Comparison of ENCODE assay signal across 1 cellular context in genomic region chr1:167706931-167707877, GRCh38.
TF ChIP-seq lines count a peak whose summit lies in the region.

No MANE protein-coding gene starts in this region.

TF ChIP-seq in GM23338, 12 proteins besides CTCF, POLR2A, EP300 and RAD21 (continued from another document):
- TF ChIP-seq, protein P1, sequence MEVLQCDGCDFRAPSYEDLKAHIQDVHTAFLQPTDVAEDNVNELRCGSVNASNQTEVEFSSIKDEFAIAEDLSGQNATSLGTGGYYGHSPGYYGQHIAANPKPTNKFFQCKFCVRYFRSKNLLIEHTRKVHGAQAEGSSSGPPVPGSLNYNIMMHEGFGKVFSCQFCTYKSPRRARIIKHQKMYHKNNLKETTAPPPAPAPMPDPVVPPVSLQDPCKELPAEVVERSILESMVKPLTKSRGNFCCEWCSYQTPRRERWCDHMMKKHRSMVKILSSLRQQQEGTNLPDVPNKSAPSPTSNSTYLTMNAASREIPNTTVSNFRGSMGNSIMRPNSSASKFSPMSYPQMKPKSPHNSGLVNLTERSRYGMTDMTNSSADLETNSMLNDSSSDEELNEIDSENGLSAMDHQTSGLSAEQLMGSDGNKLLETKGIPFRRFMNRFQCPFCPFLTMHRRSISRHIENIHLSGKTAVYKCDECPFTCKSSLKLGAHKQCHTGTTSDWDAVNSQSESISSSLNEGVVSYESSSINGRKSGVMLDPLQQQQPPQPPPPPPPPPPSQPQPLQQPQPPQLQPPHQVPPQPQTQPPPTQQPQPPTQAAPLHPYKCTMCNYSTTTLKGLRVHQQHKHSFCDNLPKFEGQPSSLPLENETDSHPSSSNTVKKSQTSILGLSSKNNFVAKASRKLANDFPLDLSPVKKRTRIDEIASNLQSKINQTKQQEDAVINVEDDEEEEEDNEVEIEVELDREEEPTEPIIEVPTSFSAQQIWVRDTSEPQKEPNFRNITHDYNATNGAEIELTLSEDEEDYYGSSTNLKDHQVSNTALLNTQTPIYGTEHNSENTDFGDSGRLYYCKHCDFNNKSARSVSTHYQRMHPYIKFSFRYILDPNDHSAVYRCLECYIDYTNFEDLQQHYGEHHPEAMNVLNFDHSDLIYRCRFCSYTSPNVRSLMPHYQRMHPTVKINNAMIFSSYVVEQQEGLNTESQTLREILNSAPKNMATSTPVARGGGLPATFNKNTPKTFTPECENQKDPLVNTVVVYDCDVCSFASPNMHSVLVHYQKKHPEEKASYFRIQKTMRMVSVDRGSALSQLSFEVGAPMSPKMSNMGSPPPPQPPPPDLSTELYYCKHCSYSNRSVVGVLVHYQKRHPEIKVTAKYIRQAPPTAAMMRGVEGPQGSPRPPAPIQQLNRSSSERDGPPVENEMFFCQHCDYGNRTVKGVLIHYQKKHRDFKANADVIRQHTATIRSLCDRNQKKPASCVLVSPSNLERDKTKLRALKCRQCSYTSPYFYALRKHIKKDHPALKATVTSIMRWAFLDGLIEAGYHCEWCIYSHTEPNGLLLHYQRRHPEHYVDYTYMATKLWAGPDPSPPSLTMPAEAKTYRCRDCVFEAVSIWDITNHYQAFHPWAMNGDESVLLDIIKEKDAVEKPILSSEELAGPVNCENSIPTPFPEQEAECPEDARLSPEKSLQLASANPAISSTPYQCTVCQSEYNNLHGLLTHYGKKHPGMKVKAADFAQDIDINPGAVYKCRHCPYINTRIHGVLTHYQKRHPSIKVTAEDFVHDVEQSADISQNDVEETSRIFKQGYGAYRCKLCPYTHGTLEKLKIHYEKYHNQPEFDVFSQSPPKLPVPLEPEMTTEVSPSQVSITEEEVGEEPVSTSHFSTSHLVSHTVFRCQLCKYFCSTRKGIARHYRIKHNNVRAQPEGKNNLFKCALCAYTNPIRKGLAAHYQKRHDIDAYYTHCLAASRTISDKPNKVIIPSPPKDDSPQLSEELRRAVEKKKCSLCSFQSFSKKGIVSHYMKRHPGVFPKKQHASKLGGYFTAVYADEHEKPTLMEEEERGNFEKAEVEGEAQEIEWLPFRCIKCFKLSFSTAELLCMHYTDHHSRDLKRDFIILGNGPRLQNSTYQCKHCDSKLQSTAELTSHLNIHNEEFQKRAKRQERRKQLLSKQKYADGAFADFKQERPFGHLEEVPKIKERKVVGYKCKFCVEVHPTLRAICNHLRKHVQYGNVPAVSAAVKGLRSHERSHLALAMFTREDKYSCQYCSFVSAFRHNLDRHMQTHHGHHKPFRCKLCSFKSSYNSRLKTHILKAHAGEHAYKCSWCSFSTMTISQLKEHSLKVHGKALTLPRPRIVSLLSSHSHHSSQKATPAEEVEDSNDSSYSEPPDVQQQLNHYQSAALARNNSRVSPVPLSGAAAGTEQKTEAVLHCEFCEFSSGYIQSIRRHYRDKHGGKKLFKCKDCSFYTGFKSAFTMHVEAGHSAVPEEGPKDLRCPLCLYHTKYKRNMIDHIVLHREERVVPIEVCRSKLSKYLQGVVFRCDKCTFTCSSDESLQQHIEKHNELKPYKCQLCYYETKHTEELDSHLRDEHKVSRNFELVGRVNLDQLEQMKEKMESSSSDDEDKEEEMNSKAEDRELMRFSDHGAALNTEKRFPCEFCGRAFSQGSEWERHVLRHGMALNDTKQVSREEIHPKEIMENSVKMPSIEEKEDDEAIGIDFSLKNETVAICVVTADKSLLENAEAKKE (CRISPR knock-in tag; IDR thresholded peaks at IDR 0.05) = no peak
- TF ChIP-seq, protein P2, sequence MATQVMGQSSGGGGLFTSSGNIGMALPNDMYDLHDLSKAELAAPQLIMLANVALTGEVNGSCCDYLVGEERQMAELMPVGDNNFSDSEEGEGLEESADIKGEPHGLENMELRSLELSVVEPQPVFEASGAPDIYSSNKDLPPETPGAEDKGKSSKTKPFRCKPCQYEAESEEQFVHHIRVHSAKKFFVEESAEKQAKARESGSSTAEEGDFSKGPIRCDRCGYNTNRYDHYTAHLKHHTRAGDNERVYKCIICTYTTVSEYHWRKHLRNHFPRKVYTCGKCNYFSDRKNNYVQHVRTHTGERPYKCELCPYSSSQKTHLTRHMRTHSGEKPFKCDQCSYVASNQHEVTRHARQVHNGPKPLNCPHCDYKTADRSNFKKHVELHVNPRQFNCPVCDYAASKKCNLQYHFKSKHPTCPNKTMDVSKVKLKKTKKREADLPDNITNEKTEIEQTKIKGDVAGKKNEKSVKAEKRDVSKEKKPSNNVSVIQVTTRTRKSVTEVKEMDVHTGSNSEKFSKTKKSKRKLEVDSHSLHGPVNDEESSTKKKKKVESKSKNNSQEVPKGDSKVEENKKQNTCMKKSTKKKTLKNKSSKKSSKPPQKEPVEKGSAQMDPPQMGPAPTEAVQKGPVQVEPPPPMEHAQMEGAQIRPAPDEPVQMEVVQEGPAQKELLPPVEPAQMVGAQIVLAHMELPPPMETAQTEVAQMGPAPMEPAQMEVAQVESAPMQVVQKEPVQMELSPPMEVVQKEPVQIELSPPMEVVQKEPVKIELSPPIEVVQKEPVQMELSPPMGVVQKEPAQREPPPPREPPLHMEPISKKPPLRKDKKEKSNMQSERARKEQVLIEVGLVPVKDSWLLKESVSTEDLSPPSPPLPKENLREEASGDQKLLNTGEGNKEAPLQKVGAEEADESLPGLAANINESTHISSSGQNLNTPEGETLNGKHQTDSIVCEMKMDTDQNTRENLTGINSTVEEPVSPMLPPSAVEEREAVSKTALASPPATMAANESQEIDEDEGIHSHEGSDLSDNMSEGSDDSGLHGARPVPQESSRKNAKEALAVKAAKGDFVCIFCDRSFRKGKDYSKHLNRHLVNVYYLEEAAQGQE (IDR thresholded peaks at IDR 0.05; ENCODE audit: unreplicated experiment) = no peak
- TF ChIP-seq JUNB (IDR thresholded peaks at IDR 0.05; ENCODE audit: unreplicated experiment) (no peak), ZNF331 (CRISPR knock-in tag; IDR thresholded peaks at IDR 0.05; ENCODE audit: low read depth) (no peak), EZH2 (IDR thresholded peaks at IDR 0.05; ENCODE audit: low read depth, unreplicated experiment) (no peak), CREB1 (CRISPR knock-in tag; IDR thresholded peaks at IDR 0.05; ENCODE audit: low read depth) (no peak), EZH2phosphoT487 (IDR thresholded peaks at IDR 0.05; ENCODE audit: unreplicated experiment) (no peak), STAT1 (IDR thresholded peaks at IDR 0.05; ENCODE audit: unreplicated experiment) (no peak), ZNF114 (CRISPR knock-in tag; IDR thresholded peaks at IDR 0.05) (no peak), POLR2AphosphoS5 (IDR thresholded peaks at IDR 0.05; ENCODE audit: low read depth) (no peak)
- TF ChIP-seq, protein P3, sequence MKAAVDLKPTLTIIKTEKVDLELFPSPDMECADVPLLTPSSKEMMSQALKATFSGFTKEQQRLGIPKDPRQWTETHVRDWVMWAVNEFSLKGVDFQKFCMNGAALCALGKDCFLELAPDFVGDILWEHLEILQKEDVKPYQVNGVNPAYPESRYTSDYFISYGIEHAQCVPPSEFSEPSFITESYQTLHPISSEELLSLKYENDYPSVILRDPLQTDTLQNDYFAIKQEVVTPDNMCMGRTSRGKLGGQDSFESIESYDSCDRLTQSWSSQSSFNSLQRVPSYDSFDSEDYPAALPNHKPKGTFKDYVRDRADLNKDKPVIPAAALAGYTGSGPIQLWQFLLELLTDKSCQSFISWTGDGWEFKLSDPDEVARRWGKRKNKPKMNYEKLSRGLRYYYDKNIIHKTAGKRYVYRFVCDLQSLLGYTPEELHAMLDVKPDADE (IDR thresholded peaks at IDR 0.05) = no peak
